Comparison of ENCODE assay signal across 1 cellular context in genomic region chr3:177284383-177284881, GRCh38.
TF ChIP-seq lines count a peak whose summit lies in the region.

No MANE protein-coding gene starts in this region.

TF ChIP-seq in H1, 55 proteins besides CTCF, POLR2A, EP300 and RAD21 (continued from another document):
- TF ChIP-seq ATF2 (IDR thresholded peaks at IDR 0.05; ENCODE audit: low read length) (no peak), FOSL1 (IDR thresholded peaks at IDR 0.05; ENCODE audit: insufficient read depth, low read depth, low read length) (no peak), KDM4A (IDR thresholded peaks at IDR 0.05; ENCODE audit: low read depth, low read length, severe bottlenecking) (no peak), NANOG (IDR thresholded peaks at IDR 0.05; ENCODE audit: insufficient read depth, low read depth, low read length, poor library complexity, severe bottlenecking) (no peak), HDAC2 (IDR thresholded peaks at IDR 0.05; ENCODE audit: borderline replicate concordance in 1 of 2, low read depth in 2 of 2, low read length in 2 of 2) (0 out of 4 replicates have a peak, but pooled peaks of 1 of the 2 experiments have one; percentile 40), RXRA (IDR thresholded peaks at IDR 0.05; ENCODE audit: insufficient read depth, low read depth, low read length) (0 out of 2 replicates have a peak, but pooled peaks have one; percentile 45), BRCA1 (IDR thresholded peaks at IDR 0.05; ENCODE audit: low read depth, low read length) (no peak), TAF1 (IDR thresholded peaks at IDR 0.05; ENCODE audit: low read depth, low read length) (no peak), ZNF274 (IDR thresholded peaks at IDR 0.05; ENCODE audit: borderline replicate concordance, extremely low read depth, low read length) (no peak), ASH2L (IDR thresholded peaks at IDR 0.05; ENCODE audit: low read length) (no peak), CTBP2 (IDR thresholded peaks at IDR 0.05; ENCODE audit: borderline replicate concordance, insufficient read depth, insufficient read length, low read length) (no peak), POU5F1 (IDR thresholded peaks at IDR 0.05; ENCODE audit: low read depth, low read length) (no peak), PHF8 (conservative IDR thresholded peaks at IDR 0.05; ENCODE audit: low read depth, low read length) (no peak), HDAC6 (IDR thresholded peaks at IDR 0.05; ENCODE audit: low read depth, low read length) (no peak), E2F6 (IDR thresholded peaks at IDR 0.05) (no peak), CBX5 (IDR thresholded peaks at IDR 0.05; ENCODE audit: low read depth, low read length) (no peak), CEBPB (IDR thresholded peaks at IDR 0.05; ENCODE audit: low read depth, low read length) (peak; percentile 96), CHD1 (IDR thresholded peaks at IDR 0.05; ENCODE audit: low read depth, low read length) (no peak), EZH2 (IDR thresholded peaks at IDR 0.05; ENCODE audit: low read depth, low read length, severe bottlenecking) (no peak), TEAD4 (IDR thresholded peaks at IDR 0.05; ENCODE audit: low read depth, low read length) (no peak), BCL11A (IDR thresholded peaks at IDR 0.05; ENCODE audit: low read depth in 2 of 2, low read length in 2 of 2) (no peak), MAFK (IDR thresholded peaks at IDR 0.05; ENCODE audit: low read depth, low read length) (no peak), RNF2 (IDR thresholded peaks at IDR 0.05; ENCODE audit: borderline replicate concordance, low read depth, low read length, missing control alignments, poor library complexity, severe bottlenecking) (no peak), YY1 (IDR thresholded peaks at IDR 0.05; ENCODE audit: low read depth, low read length) (0 out of 2 replicates have a peak, but pooled peaks have one; percentile 60), KDM5A (IDR thresholded peaks at IDR 0.05; ENCODE audit: low read length) (no peak), KDM1A (IDR thresholded peaks at IDR 0.05; ENCODE audit: borderline replicate concordance, low read length) (peak; percentile 34; the same call in 1 of the 2 replicates), EGR1 (IDR thresholded peaks at IDR 0.05; ENCODE audit: borderline replicate concordance, low read depth, low read length) (no peak), RFX5 (IDR thresholded peaks at IDR 0.05; ENCODE audit: borderline replicate concordance, low read depth, low read length) (no peak), SIX5 (IDR thresholded peaks at IDR 0.05; ENCODE audit: low read depth, low read length) (no peak), SIN3A (conservative IDR thresholded peaks at IDR 0.05 in 1 of 2, IDR thresholded peaks at IDR 0.05 in 1 of 2; ENCODE audit: low read depth in 1 of 2, low read length in 2 of 2) (peak; percentile 78 to 83)
